Comparison of ENCODE assay signal across 1 cellular context in the genomic region with DNA sequence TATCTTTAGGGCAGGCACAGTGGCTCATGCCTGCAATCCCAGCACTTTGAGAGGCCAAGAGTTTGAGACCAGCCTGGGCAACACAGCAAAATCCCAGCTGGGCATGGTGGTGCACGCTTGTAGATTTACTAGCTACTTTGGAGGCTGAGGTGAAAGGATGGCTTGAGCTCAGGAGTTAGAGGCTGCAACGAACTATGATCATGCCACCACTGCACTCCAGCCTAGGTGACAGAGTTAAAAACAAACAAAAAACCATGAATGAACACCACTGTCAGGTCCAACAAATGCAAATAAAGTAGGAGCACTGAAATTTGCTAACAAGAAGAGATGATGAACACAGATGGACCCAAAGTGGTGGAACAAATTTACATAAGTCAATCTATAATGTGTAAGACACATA.
TF ChIP-seq lines count a peak whose summit lies in the region.

No MANE protein-coding gene starts in this region.

TF ChIP-seq in IMR-90, 13 proteins besides CTCF, POLR2A, EP300 and RAD21:
- TF ChIP-seq NFE2L2 (IDR thresholded peaks at IDR 0.05; ENCODE audit: low read depth, low read length) (no peak), CEBPB (IDR thresholded peaks at IDR 0.05; ENCODE audit: low read depth, low read length) (no peak), CHD1 (IDR thresholded peaks at IDR 0.05; ENCODE audit: low read depth, low read length) (no peak), MXI1 (IDR thresholded peaks at IDR 0.05; ENCODE audit: borderline replicate concordance, low read depth, low read length) (no peak), BHLHE40 (IDR thresholded peaks at IDR 0.05; ENCODE audit: low read depth, low read length) (no peak), FOS (IDR thresholded peaks at IDR 0.05; ENCODE audit: low read depth, low read length) (no peak), MAZ (IDR thresholded peaks at IDR 0.05; ENCODE audit: borderline replicate concordance, low read depth, low read length) (no peak), RFX5 (IDR thresholded peaks at IDR 0.05; ENCODE audit: low read depth, low read length) (no peak), RCOR1 (IDR thresholded peaks at IDR 0.05; ENCODE audit: insufficient replicate concordance, low read length) (no peak)
TF ChIP-seq in IMR-90: peak in this region for 0.
